In the genomic region with DNA sequence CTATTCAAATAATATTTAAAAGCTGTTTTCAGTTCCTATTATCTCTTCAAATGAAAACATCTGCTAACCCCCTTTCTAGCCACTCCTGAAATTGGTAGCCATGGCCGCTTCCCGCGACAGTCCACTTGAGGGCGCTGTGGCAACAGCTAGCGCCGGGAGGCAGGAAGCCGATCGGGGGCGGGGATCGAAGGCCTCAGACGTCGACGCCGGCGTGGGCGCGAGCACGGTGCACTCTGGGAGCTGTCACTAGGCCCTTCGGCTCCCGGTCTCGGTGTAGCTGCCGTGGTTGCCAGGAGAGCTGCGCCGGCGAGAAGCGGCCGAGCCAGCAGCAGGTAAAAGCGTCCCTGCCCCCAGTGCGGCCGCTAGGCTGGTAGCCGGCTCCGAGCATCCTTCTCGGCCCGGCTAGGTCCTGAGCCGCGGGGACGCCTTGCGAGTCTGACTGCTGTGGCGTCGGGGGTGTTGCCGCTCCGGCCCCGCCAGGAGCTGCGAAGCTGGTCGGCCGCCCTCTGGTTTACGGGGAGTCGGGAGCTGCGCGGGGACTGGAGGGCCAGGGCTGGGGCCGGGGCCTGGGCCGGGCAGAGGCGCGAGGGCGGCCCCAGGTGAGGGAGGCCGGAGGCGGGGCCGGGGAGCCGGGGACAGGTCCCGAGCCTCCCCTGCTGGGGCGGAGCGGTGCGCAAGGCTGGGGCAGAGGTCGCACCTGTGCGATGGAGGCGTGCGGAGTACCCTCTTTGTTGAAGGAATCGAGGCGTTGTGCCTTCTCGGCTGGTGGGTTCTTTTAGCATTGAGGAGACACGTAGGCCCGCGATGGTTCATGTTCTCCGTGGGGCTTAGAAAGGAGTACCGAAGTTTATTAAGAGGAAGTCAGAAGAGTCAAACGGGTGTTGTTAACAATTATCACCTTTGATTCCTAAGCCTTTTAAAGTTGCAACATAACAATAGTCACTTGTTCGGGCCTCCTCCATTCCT, we compare ENCODE assay signal across 1 cellular context.
TF ChIP-seq lines count a peak whose summit lies in the region.

A gene with protein sequence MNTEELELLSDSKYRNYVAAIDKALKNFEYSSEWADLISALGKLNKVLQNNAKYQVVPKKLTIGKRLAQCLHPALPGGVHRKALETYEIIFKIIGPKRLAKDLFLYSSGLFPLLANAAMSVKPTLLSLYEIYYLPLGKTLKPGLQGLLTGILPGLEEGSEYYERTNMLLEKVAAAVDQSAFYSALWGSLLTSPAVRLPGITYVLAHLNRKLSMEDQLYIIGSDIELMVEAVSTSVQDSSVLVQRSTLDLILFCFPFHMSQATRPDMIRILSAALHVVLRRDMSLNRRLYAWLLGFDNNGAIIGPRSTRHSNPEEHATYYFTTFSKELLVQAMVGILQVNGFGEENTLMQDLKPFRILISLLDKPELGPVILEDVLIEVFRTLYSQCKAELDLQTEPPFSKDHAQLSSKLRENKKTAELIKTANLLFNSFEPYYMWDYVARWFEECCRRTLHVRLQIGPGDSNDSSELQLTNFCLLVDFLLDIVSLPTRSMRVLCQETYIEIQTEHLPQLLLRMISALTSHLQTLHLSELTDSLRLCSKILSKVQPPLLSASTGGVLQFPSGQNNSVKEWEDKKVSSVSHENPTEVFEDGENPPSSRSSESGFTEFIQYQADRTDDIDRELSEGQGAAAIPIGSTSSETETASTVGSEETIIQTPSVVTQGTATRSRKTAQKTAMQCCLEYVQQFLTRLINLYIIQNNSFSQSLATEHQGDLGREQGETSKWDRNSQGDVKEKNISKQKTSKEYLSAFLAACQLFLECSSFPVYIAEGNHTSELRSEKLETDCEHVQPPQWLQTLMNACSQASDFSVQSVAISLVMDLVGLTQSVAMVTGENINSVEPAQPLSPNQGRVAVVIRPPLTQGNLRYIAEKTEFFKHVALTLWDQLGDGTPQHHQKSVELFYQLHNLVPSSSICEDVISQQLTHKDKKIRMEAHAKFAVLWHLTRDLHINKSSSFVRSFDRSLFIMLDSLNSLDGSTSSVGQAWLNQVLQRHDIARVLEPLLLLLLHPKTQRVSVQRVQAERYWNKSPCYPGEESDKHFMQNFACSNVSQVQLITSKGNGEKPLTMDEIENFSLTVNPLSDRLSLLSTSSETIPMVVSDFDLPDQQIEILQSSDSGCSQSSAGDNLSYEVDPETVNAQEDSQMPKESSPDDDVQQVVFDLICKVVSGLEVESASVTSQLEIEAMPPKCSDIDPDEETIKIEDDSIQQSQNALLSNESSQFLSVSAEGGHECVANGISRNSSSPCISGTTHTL (N-terminal part only) (plus strand): TSS at position 224 of the 966 bp plus-strand sequence. CDS start 29,307 bp downstream, outside the sequence.

TF ChIP-seq in HepG2, 621 proteins besides CTCF, POLR2A, EP300 and RAD21 (continued from another document and continues in another):
- TF ChIP-seq HOXA5 (CRISPR knock-in tag; IDR thresholded peaks at IDR 0.05) (peak; percentile 67; the same call in 1 of the 2 replicates), ZNF331 (CRISPR knock-in tag; IDR thresholded peaks at IDR 0.05) (peak; percentile 52; the same call in 1 of the 2 replicates), ZNF878 (CRISPR knock-in tag; IDR thresholded peaks at IDR 0.05) (peak; percentile 50; the same call in 1 of the 2 replicates), CBX1 (IDR thresholded peaks at IDR 0.05; ENCODE audit: low read depth) (peak; percentile 60), ARHGAP35 (CRISPR knock-in tag; IDR thresholded peaks at IDR 0.05; ENCODE audit: borderline replicate concordance) (peak; percentile 77; the same call in 1 of the 2 replicates), PHF20 (CRISPR knock-in tag; IDR thresholded peaks at IDR 0.05) (peak; percentile 60), BRF2 (CRISPR knock-in tag; IDR thresholded peaks at IDR 0.05) (peak; percentile 90), SIN3B (IDR thresholded peaks at IDR 0.05; ENCODE audit: low read length) (0 out of 2 replicates have a peak, but pooled peaks have one; percentile 53), RNF219 (CRISPR knock-in tag; IDR thresholded peaks at IDR 0.05) (no peak), JARID2 (CRISPR knock-in tag; IDR thresholded peaks at IDR 0.05; ENCODE audit: insufficient replicate concordance) (peak; percentile 18), ZNF792 (CRISPR knock-in tag; IDR thresholded peaks at IDR 0.05) (peak; percentile 28; the same call in 1 of the 2 replicates), SMAD3 (CRISPR knock-in tag; IDR thresholded peaks at IDR 0.05) (peak; percentile 55; the same call in 1 of the 2 replicates), SP1 (IDR thresholded peaks at IDR 0.05) (no peak), SP1 (CRISPR knock-in tag; IDR thresholded peaks at IDR 0.05) (no peak; the same call in 1 of the 2 replicates), ZNF879 (CRISPR knock-in tag; IDR thresholded peaks at IDR 0.05) (no peak), ZNF292 (CRISPR knock-in tag; IDR thresholded peaks at IDR 0.05; ENCODE audit: borderline replicate concordance, low read depth) (peak; percentile 75), DDIT3 (CRISPR knock-in tag; IDR thresholded peaks at IDR 0.05) (no peak), RBFOX2 (IDR thresholded peaks at IDR 0.05; ENCODE audit: low read depth, low read length) (peak; percentile 84), CBX2 (IDR thresholded peaks at IDR 0.05; ENCODE audit: low read depth, low read length) (no peak), CBX2 (CRISPR knock-in tag; IDR thresholded peaks at IDR 0.05; ENCODE audit: low read depth) (no peak), ZNF350 (CRISPR knock-in tag; IDR thresholded peaks at IDR 0.05; ENCODE audit: borderline replicate concordance, low read depth) (peak; percentile 81), ZNF672 (CRISPR knock-in tag; IDR thresholded peaks at IDR 0.05) (no peak), DMAP1 (CRISPR knock-in tag; IDR thresholded peaks at IDR 0.05) (peak; percentile 48), SP140L (CRISPR knock-in tag; IDR thresholded peaks at IDR 0.05; ENCODE audit: borderline replicate concordance) (peak; percentile 86; the same call in 1 of the 2 replicates), ZSCAN12 (CRISPR knock-in tag; IDR thresholded peaks at IDR 0.05) (peak; percentile 60; the same call in 1 of the 2 replicates), ASH2L (IDR thresholded peaks at IDR 0.05; ENCODE audit: insufficient read length, low read depth, low read length) (peak; percentile 96), KAT7 (CRISPR knock-in tag; IDR thresholded peaks at IDR 0.05; ENCODE audit: borderline replicate concordance) (peak; percentile 88; the same call in 1 of the 2 replicates), ZHX2 (IDR thresholded peaks at IDR 0.05; ENCODE audit: low read depth) (0 out of 2 replicates have a peak, but pooled peaks have one; percentile 15), ZHX2 (CRISPR knock-in tag; IDR thresholded peaks at IDR 0.05; ENCODE audit: borderline replicate concordance) (peak; percentile 88; the same call in 1 of the 2 replicates)
- TF ChIP-seq, protein P1, sequence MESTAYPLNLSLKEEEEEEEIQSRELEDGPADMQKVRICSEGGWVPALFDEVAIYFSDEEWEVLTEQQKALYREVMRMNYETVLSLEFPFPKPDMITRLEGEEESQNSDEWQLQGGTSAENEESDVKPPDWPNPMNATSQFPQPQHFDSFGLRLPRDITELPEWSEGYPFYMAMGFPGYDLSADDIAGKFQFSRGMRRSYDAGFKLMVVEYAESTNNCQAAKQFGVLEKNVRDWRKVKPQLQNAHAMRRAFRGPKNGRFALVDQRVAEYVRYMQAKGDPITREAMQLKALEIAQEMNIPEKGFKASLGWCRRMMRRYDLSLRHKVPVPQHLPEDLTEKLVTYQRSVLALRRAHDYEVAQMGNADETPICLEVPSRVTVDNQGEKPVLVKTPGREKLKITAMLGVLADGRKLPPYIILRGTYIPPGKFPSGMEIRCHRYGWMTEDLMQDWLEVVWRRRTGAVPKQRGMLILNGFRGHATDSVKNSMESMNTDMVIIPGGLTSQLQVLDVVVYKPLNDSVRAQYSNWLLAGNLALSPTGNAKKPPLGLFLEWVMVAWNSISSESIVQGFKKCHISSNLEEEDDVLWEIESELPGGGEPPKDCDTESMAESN (CRISPR knock-in tag; conservative IDR thresholded peaks at IDR 0.05), result peak; percentile 80
- TF ChIP-seq, protein P2, sequence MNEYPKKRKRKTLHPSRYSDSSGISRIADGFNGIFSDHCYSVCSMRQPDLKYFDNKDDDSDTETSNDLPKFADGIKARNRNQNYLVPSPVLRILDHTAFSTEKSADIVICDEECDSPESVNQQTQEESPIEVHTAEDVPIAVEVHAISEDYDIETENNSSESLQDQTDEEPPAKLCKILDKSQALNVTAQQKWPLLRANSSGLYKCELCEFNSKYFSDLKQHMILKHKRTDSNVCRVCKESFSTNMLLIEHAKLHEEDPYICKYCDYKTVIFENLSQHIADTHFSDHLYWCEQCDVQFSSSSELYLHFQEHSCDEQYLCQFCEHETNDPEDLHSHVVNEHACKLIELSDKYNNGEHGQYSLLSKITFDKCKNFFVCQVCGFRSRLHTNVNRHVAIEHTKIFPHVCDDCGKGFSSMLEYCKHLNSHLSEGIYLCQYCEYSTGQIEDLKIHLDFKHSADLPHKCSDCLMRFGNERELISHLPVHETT (CRISPR knock-in tag; conservative IDR thresholded peaks at IDR 0.05), result peak; percentile 50; the same call in 1 of the 2 replicates
- TF ChIP-seq, protein P3, sequence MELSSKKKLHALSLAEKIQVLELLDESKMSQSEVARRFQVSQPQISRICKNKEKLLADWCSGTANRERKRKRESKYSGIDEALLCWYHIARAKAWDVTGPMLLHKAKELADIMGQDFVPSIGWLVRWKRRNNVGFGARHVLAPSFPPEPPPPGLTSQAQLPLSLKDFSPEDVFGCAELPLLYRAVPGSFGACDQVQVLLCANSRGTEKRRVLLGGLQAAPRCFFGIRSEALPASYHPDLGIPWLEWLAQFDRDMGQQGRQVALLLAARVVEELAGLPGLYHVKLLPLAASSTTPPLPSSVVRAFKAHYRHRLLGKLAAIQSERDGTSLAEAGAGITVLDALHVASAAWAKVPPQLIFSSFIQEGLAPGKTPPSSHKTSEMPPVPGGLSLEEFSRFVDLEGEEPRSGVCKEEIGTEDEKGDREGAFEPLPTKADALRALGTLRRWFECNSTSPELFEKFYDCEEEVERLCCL (CRISPR knock-in tag; IDR thresholded peaks at IDR 0.05; ENCODE audit: borderline replicate concordance), result no peak
